Comparison of ENCODE assay signal across 8 cellular contexts in genomic region chr14:93959239-93960107, GRCh38. TPM values are rescaled to one million over a fixed set of nuclear protein-coding genes. Genes with fewer than 3 reads are reported as not detected.
DNase-seq lines count a peak whose midpoint lies in the region; ATAC-seq lines count a peak whose summit lies in the region.

No MANE protein-coding gene starts in this region.

- peak; percentile 67 for DNase-seq in Right ventricle myocardium inferior (ENCODE audit: missing footprints)
- no peak for DNase-seq in Right ventricle myocardium superior
- DNase-seq in RKO (ENCODE audit: low spot score): peak; percentile 89
- DNase-seq in activated effector memory CD4-positive, alpha-beta T cell treated with Interleukin-2 at 50 U/mL for 16 hours: peak; percentile 89
- peak; percentile 87 for DNase-seq in cardiac septum (ENCODE audit: low spot score)
- DNase-seq in stimulated activated CD4-positive, alpha-beta T cell treated with anti-CD3 and anti-CD28 coated beads, Interleukin-12 subunit alpha, Interleukin-12 subunit beta, amount 100 ng/mL, for 4 hours: peak; percentile 86
- DNase-seq in NCI-H128 (lab: John Stamatoyannopoulos, UW; ENCODE audit: unreplicated experiment): no peak

- intact Hi-C loops in Right ventricle myocardium inferior (cut with DNase I) (loop anchor here (5.0 kb wide), 1 partner anchor 38 kb away; the partner anchor contains the start of gene CCDC197), Right ventricle myocardium superior (cut with DNase I) (no loop called here), cardiac septum (cut with DNase I) (loop anchor here (5.0 kb wide), 1 partner anchor 38 kb away; the partner anchor contains the start of gene CCDC197)

- ATAC-seq in Right ventricle myocardium inferior (no peak), Right ventricle myocardium superior (ENCODE audit: poor library complexity) (no peak), HG03066 (IDR thresholded peaks at IDR 0.05; ENCODE audit: low read depth, unreplicated experiment) (peak; percentile 67)

RNA-seq across cellular contexts. Expression of gene ASB2, which starts 16.9 kb away (rescaled TPM):
- total RNA-seq in Right ventricle myocardium inferior (294 TPM), Right ventricle myocardium superior (297 TPM), cardiac septum (156 TPM)

RNA-seq across cellular contexts. Expression of gene FAM181A, which starts 32.3 kb away (rescaled TPM):
- not detected for total RNA-seq in Right ventricle myocardium inferior
- total RNA-seq in Right ventricle myocardium superior: not detected
- not detected for total RNA-seq in cardiac septum

RNA-seq across cellular contexts. Expression of gene CCDC197, which starts 37.6 kb away (rescaled TPM):
- 0.84 TPM for total RNA-seq in Right ventricle myocardium inferior
- 1.3 TPM for total RNA-seq in Right ventricle myocardium superior
- 3.4 TPM for total RNA-seq in cardiac septum

Comparison
In these comparisons a context has a peak if more than half of its experiments do, and no peak if none do; other contexts are left out.
1. DNase-seq: peak in Right ventricle myocardium inferior (single experiment), RKO (single experiment), activated effector memory CD4-positive, alpha-beta T cell treated with Interleukin-2 at 50 U/mL for 16 hours (single experiment), cardiac septum (single experiment) and stimulated activated CD4-positive, alpha-beta T cell treated with anti-CD3 and anti-CD28 coated beads, Interleukin-12 subunit alpha, Interleukin-12 subunit beta, amount 100 ng/mL, for 4 hours (single experiment); none in Right ventricle myocardium superior (single experiment) and NCI-H128 (single experiment).